1 cellular context compared by ENCODE assay signal in genomic region chr12:34022079-34022830, GRCh38.
TF ChIP-seq lines count a peak whose summit lies in the region.

Gene ALG10 (plus strand): TSS chr12:34022496. CDS start chr12:34022600, 104 bp downstream.

TF ChIP-seq in HEK293, 187 proteins besides CTCF, POLR2A, EP300 and RAD21 (continued from another document):
- TF ChIP-seq, protein P1, sequence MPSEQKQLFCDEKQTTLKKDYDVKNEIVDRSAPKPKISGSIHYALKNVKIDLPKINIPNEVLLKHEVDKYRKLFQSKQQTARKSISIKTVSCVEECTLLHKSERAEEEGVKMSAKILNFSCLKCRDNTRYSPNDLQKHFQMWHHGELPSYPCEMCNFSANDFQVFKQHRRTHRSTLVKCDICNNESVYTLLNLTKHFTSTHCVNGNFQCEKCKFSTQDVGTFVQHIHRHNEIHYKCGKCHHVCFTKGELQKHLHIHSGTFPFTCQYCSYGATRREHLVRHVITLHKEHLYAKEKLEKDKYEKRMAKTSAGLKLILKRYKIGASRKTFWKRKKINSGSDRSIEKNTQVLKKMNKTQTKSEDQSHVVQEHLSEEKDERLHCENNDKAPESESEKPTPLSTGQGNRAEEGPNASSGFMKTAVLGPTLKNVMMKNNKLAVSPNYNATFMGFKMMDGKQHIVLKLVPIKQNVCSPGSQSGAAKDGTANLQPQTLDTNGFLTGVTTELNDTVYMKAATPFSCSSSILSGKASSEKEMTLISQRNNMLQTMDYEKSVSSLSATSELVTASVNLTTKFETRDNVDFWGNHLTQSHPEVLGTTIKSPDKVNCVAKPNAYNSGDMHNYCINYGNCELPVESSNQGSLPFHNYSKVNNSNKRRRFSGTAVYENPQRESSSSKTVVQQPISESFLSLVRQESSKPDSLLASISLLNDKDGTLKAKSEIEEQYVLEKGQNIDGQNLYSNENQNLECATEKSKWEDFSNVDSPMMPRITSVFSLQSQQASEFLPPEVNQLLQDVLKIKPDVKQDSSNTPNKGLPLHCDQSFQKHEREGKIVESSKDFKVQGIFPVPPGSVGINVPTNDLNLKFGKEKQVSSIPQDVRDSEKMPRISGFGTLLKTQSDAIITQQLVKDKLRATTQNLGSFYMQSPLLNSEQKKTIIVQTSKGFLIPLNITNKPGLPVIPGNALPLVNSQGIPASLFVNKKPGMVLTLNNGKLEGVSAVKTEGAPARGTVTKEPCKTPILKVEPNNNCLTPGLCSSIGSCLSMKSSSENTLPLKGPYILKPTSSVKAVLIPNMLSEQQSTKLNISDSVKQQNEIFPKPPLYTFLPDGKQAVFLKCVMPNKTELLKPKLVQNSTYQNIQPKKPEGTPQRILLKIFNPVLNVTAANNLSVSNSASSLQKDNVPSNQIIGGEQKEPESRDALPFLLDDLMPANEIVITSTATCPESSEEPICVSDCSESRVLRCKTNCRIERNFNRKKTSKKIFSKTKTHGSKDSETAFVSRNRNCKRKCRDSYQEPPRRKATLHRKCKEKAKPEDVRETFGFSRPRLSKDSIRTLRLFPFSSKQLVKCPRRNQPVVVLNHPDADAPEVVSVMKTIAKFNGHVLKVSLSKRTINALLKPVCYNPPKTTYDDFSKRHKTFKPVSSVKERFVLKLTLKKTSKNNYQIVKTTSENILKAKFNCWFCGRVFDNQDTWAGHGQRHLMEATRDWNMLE (tag by site-specific recombination; conservative IDR thresholded peaks at IDR 0.05; ENCODE audit: low read depth) = peak; percentile 84
- TF ChIP-seq KLF8 (tag by site-specific recombination; IDR thresholded peaks at IDR 0.05) (0 out of 2 replicates have a peak, but pooled peaks have one; percentile 46), ZBTB7A (tag by site-specific recombination; IDR thresholded peaks at IDR 0.05; ENCODE audit: low read depth) (no peak), ZNF248 (tag by site-specific recombination; IDR thresholded peaks at IDR 0.05) (no peak), ZNF785 (tag by site-specific recombination; IDR thresholded peaks at IDR 0.05) (no peak), HOXA7 (CRISPR knock-in tag; IDR thresholded peaks at IDR 0.05; ENCODE audit: borderline replicate concordance) (no peak), ZNF449 (tag by site-specific recombination; IDR thresholded peaks at IDR 0.05) (no peak), ZNF514 (tag by site-specific recombination; IDR thresholded peaks at IDR 0.05) (no peak), ZNF777 (tag by site-specific recombination; IDR thresholded peaks at IDR 0.05; ENCODE audit: borderline replicate concordance) (no peak), WT1 (tag by site-specific recombination; IDR thresholded peaks at IDR 0.05) (no peak; the same call in 1 of the 2 replicates), OSR2 (tag by site-specific recombination; IDR thresholded peaks at IDR 0.05) (no peak)
- TF ChIP-seq, protein P2, sequence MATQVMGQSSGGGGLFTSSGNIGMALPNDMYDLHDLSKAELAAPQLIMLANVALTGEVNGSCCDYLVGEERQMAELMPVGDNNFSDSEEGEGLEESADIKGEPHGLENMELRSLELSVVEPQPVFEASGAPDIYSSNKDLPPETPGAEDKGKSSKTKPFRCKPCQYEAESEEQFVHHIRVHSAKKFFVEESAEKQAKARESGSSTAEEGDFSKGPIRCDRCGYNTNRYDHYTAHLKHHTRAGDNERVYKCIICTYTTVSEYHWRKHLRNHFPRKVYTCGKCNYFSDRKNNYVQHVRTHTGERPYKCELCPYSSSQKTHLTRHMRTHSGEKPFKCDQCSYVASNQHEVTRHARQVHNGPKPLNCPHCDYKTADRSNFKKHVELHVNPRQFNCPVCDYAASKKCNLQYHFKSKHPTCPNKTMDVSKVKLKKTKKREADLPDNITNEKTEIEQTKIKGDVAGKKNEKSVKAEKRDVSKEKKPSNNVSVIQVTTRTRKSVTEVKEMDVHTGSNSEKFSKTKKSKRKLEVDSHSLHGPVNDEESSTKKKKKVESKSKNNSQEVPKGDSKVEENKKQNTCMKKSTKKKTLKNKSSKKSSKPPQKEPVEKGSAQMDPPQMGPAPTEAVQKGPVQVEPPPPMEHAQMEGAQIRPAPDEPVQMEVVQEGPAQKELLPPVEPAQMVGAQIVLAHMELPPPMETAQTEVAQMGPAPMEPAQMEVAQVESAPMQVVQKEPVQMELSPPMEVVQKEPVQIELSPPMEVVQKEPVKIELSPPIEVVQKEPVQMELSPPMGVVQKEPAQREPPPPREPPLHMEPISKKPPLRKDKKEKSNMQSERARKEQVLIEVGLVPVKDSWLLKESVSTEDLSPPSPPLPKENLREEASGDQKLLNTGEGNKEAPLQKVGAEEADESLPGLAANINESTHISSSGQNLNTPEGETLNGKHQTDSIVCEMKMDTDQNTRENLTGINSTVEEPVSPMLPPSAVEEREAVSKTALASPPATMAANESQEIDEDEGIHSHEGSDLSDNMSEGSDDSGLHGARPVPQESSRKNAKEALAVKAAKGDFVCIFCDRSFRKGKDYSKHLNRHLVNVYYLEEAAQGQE (tag by site-specific recombination; IDR thresholded peaks at IDR 0.05) = no peak
- TF ChIP-seq, protein P3, sequence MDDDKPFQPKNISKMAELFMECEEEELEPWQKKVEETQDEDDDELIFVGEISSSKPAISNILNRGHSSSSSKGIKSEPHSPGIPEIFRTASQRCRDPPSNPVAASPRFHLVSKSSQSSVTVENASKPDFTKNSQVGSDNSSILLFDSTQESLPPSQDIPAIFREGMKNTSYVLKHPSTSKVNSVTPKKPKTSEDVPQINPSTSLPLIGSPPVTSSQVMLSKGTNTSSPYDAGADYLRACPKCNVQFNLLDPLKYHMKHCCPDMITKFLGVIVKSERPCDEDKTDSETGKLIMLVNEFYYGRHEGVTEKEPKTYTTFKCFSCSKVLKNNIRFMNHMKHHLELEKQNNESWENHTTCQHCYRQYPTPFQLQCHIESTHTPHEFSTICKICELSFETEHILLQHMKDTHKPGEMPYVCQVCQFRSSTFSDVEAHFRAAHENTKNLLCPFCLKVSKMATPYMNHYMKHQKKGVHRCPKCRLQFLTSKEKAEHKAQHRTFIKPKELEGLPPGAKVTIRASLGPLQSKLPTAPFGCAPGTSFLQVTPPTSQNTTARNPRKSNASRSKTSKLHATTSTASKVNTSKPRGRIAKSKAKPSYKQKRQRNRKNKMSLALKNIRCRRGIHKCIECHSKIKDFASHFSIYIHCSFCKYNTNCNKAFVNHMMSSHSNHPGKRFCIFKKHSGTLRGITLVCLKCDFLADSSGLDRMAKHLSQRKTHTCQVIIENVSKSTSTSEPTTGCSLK (tag by site-specific recombination; IDR thresholded peaks at IDR 0.05) = no peak
- TF ChIP-seq, protein P4, sequence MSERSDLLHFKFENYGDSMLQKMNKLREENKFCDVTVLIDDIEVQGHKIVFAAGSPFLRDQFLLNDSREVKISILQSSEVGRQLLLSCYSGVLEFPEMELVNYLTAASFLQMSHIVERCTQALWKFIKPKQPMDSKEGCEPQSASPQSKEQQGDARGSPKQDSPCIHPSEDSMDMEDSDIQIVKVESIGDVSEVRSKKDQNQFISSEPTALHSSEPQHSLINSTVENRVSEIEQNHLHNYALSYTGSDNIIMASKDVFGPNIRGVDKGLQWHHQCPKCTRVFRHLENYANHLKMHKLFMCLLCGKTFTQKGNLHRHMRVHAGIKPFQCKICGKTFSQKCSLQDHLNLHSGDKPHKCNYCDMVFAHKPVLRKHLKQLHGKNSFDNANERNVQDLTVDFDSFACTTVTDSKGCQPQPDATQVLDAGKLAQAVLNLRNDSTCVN (tag by site-specific recombination; optimal IDR thresholded peaks at IDR 0.05) = peak; percentile 53
TF ChIP-seq in HEK293: peak in this region for 26.
